Comparison of ENCODE assay signal across 2 cellular contexts in genomic region chr3:157127831-157128767, GRCh38.
TF ChIP-seq lines count a peak whose summit lies in the region.

No MANE protein-coding gene starts in this region.

TF ChIP-seq in K562, 482 proteins besides CTCF, POLR2A, EP300 and RAD21 (continued from another document and continues in another):
- no peak for TF ChIP-seq ZNF407 (IDR thresholded peaks at IDR 0.05; ENCODE audit: low read depth)
- TF ChIP-seq ILF3 (IDR thresholded peaks at IDR 0.05; ENCODE audit: borderline replicate concordance), result no peak
- no peak for TF ChIP-seq ZSCAN32 (CRISPR knock-in tag; IDR thresholded peaks at IDR 0.05)
- TF ChIP-seq ELK3 (CRISPR knock-in tag; IDR thresholded peaks at IDR 0.05), result no peak
- TF ChIP-seq ZNF639 (CRISPR knock-in tag; conservative IDR thresholded peaks at IDR 0.05 in 1 of 2, IDR thresholded peaks at IDR 0.05 in 1 of 2), result peak in 1 of 2 experiments; percentile 54; a peak in 1 of 4 replicates
- 0 out of 2 replicates have a peak, but pooled peaks have one; percentile 26 for TF ChIP-seq GATA2 (CRISPR knock-in tag; IDR thresholded peaks at IDR 0.05)
- TF ChIP-seq MTA1 (IDR thresholded peaks at IDR 0.05; ENCODE audit: borderline replicate concordance), result no peak
- peak; percentile 82 for TF ChIP-seq ARID1B (IDR thresholded peaks at IDR 0.05)
- TF ChIP-seq CBX5 (IDR thresholded peaks at IDR 0.05; ENCODE audit: borderline replicate concordance, low read depth), result no peak
- no peak for TF ChIP-seq SFPQ (IDR thresholded peaks at IDR 0.05; ENCODE audit: low read depth, low read length)

TF ChIP-seq in HepG2, 621 proteins besides CTCF, POLR2A, EP300 and RAD21 (continued from another document and continues in another):
- TF ChIP-seq PRPF4 (IDR thresholded peaks at IDR 0.05; ENCODE audit: low read depth, low read length, poor library complexity, severe bottlenecking) (no peak), ZNF280D (CRISPR knock-in tag; IDR thresholded peaks at IDR 0.05) (no peak), ZNF235 (CRISPR knock-in tag; IDR thresholded peaks at IDR 0.05; ENCODE audit: borderline replicate concordance) (no peak), ZNF12 (CRISPR knock-in tag; IDR thresholded peaks at IDR 0.05) (no peak), ZNF589 (CRISPR knock-in tag; conservative IDR thresholded peaks at IDR 0.05) (no peak), SOX6 (IDR thresholded peaks at IDR 0.05) (no peak), SOX6 (CRISPR knock-in tag; IDR thresholded peaks at IDR 0.05) (no peak), ZBTB33 (CRISPR knock-in tag; IDR thresholded peaks at IDR 0.05) (no peak), ZNF569 (CRISPR knock-in tag; IDR thresholded peaks at IDR 0.05; ENCODE audit: borderline replicate concordance) (no peak), SNAI1 (CRISPR knock-in tag; IDR thresholded peaks at IDR 0.05; ENCODE audit: borderline replicate concordance) (no peak), XRCC5 (optimal IDR thresholded peaks at IDR 0.05; ENCODE audit: low read length) (no peak), HDAC1 (CRISPR knock-in tag; IDR thresholded peaks at IDR 0.05) (0 out of 2 replicates have a peak, but pooled peaks have one; percentile 18), MTA1 (CRISPR knock-in tag; IDR thresholded peaks at IDR 0.05; ENCODE audit: borderline replicate concordance) (no peak), ZNF124 (CRISPR knock-in tag; IDR thresholded peaks at IDR 0.05) (no peak), MED1 (CRISPR knock-in tag; IDR thresholded peaks at IDR 0.05) (no peak), GATAD1 (CRISPR knock-in tag; IDR thresholded peaks at IDR 0.05) (no peak), ZFX (CRISPR knock-in tag; IDR thresholded peaks at IDR 0.05; ENCODE audit: low read depth) (peak; percentile 36; the same call in 1 of the 2 replicates), ZNF3 (CRISPR knock-in tag; IDR thresholded peaks at IDR 0.05) (no peak), SRSF4 (IDR thresholded peaks at IDR 0.05; ENCODE audit: low read depth, low read length, poor library complexity, severe bottlenecking) (no peak), MAFG (CRISPR knock-in tag; IDR thresholded peaks at IDR 0.05) (no peak), JUN (CRISPR knock-in tag; IDR thresholded peaks at IDR 0.05) (no peak), REPIN1 (CRISPR knock-in tag; IDR thresholded peaks at IDR 0.05; ENCODE audit: borderline replicate concordance, low read depth) (no peak), ZNF383 (CRISPR knock-in tag; IDR thresholded peaks at IDR 0.05; ENCODE audit: borderline replicate concordance) (no peak), FOSL2 (CRISPR knock-in tag; IDR thresholded peaks at IDR 0.05) (peak; percentile 87), AHR (CRISPR knock-in tag; IDR thresholded peaks at IDR 0.05) (no peak), BRF2 (CRISPR knock-in tag; IDR thresholded peaks at IDR 0.05) (0 out of 2 replicates have a peak, but pooled peaks have one; percentile 19), DNMT3B (CRISPR knock-in tag; conservative IDR thresholded peaks at IDR 0.05) (0 out of 2 replicates have a peak, but pooled peaks have one; percentile 14), MXD4 (CRISPR knock-in tag; IDR thresholded peaks at IDR 0.05) (0 out of 2 replicates have a peak, but pooled peaks have one; percentile 11), MIER2 (CRISPR knock-in tag; IDR thresholded peaks at IDR 0.05) (no peak), E2F2 (CRISPR knock-in tag; IDR thresholded peaks at IDR 0.05; ENCODE audit: borderline replicate concordance) (no peak), ZHX1 (CRISPR knock-in tag; IDR thresholded peaks at IDR 0.05; ENCODE audit: low read depth) (no peak), POLR2G (IDR thresholded peaks at IDR 0.05; ENCODE audit: low read depth, low read length) (peak; percentile 72; the same call in 1 of the 2 replicates), ZNF670 (CRISPR knock-in tag; IDR thresholded peaks at IDR 0.05; ENCODE audit: borderline replicate concordance) (no peak), ZNF616 (CRISPR knock-in tag; IDR thresholded peaks at IDR 0.05; ENCODE audit: low read depth) (no peak), SNAPC2 (CRISPR knock-in tag; IDR thresholded peaks at IDR 0.05) (no peak), ZFP36 (IDR thresholded peaks at IDR 0.05; ENCODE audit: borderline replicate concordance, low read depth, low read length, partially characterized antibody) (no peak), MED13 (CRISPR knock-in tag; IDR thresholded peaks at IDR 0.05) (no peak), ZNF275 (CRISPR knock-in tag; IDR thresholded peaks at IDR 0.05; ENCODE audit: borderline replicate concordance) (no peak; the same call in 1 of the 2 replicates), ZFY (CRISPR knock-in tag; IDR thresholded peaks at IDR 0.05) (no peak; the same call in 1 of the 2 replicates), ZNF687 (CRISPR knock-in tag; IDR thresholded peaks at IDR 0.05) (0 out of 2 replicates have a peak, but pooled peaks have one; percentile 27), FOXJ3 (CRISPR knock-in tag; IDR thresholded peaks at IDR 0.05; ENCODE audit: borderline replicate concordance) (no peak; the same call in 1 of the 2 replicates), ELF4 (CRISPR knock-in tag; IDR thresholded peaks at IDR 0.05; ENCODE audit: borderline replicate concordance) (no peak), PHF8 (CRISPR knock-in tag; IDR thresholded peaks at IDR 0.05) (peak; percentile 1; the same call in 1 of the 2 replicates), SYNCRIP (IDR thresholded peaks at IDR 0.05; ENCODE audit: insufficient read depth, low read depth, low read length) (no peak), ZNF33B (CRISPR knock-in tag; IDR thresholded peaks at IDR 0.05) (no peak), ZNF770 (CRISPR knock-in tag; IDR thresholded peaks at IDR 0.05) (no peak)
